16 cellular contexts compared by ENCODE assay signal in genomic region chr22:21849489-21849888, GRCh38. TPM values are rescaled to one million over a fixed set of nuclear protein-coding genes. Genes with fewer than 3 reads are reported as not detected.
A peak's percentile ranks its signal among the peaks of the same experiment; 100 is the strongest.
DNase-seq lines count a peak whose midpoint lies in the region; TF ChIP-seq lines count a peak whose summit lies in the region.
"Had no signal": no experiment of that assay in that cellular context is flagged by ENCODE, and none has a peak within 500 bp of the region (broad histone marks: within the 10 kb centered on the region; RNA-seq: fewer than 3 reads in every experiment).

No MANE protein-coding gene starts in this region.

- intact Hi-C loops in ascending aorta (cut with DNase I), result no loop called here

- peaks cover 7 to 41% of the 10 kb centered on the region in 2 donors for H3K4me1 ChIP-seq in ascending aorta
- H3K4me1 ChIP-seq in cardiac muscle cell (ENCODE audit: low read depth), result peaks cover 4% of the 10 kb centered on the region
- H3K4me1 ChIP-seq in osteoblast (ENCODE audit: insufficient read depth, low read length), result peaks cover 7% of the 10 kb centered on the region

- H3K4me3 ChIP-seq in AG10803 (ENCODE audit: low read length) (no peak overlapping the region), ascending aorta (no peak overlapping the region), cardiac muscle cell (no peak overlapping the region), osteoblast (ENCODE audit: insufficient read depth, low read length) (no peak overlapping the region)

- H3K9me3 ChIP-seq in ascending aorta, result no peaks in the 10 kb centered on the region
- no peaks in the 10 kb centered on the region for H3K9me3 ChIP-seq in cardiac muscle cell (ENCODE audit: low read depth)
- H3K9me3 ChIP-seq in osteoblast (ENCODE audit: low read depth, low read length), result no peaks in the 10 kb centered on the region

- DNase-seq in AG10803 (ENCODE audit: low read depth), result peak; percentile 75
- no peak for DNase-seq in ascending aorta (ENCODE audit: low spot score in 2 of 2)
- DNase-seq in cardiac muscle cell (ENCODE audit: low read depth in 1 of 2, low spot score in 1 of 2), result no peak
- DNase-seq in osteoblast (ENCODE audit: insufficient read length, low spot score, missing footprints), result peak; percentile 76
- DNase-seq in NCI-H510A treated with DMSO at 0.1 percent for 48 hours (lab: John Stamatoyannopoulos, UW), result no peak
- no peak for DNase-seq in NCI-H748 treated with DMSO at 0.1 percent for 48 hours (lab: John Stamatoyannopoulos, UW)
- no peak for DNase-seq in stimulated activated CD4-positive, alpha-beta T cell treated with anti-CD3 and anti-CD28 coated beads, Interleukin-4, amount 100 ng/mL, for 1 hour
- DNase-seq in T-helper 2 cell, result no peak
- DNase-seq: activated CD4-positive, alpha-beta memory T cell treated with anti-CD3 and anti-CD28 coated beads for 36 hours; activated T-cell treated with anti-CD3 and anti-CD28 coated beads, Interleukin-2, amount 50 U/mL, for 72 hours; amniotic stem cell; HCEC 1CT; Kasumi-1; mesendoderm; NCI-H1105 treated with DMSO at 0.1 percent for 48 hours; nephron progenitor cell had no signal

- H3K27me3 ChIP-seq in ascending aorta, result no peaks in the 10 kb centered on the region
- no peaks in the 10 kb centered on the region for H3K27me3 ChIP-seq in cardiac muscle cell
- H3K27me3 ChIP-seq in osteoblast (ENCODE audit: insufficient read depth, low read length), result no peaks in the 10 kb centered on the region

- peak overlapping the region; percentile 75 to 77 for H3K27ac ChIP-seq in ascending aorta
- H3K27ac ChIP-seq in cardiac muscle cell, result peak overlapping the region; percentile 5
- H3K27ac ChIP-seq in osteoblast (ENCODE audit: low read depth, low read length), result no peak overlapping the region

- H4K20me1 ChIP-seq in osteoblast (ENCODE audit: insufficient read depth, low read length), result peaks cover 44% of the 10 kb centered on the region

- H3K4me2 ChIP-seq in osteoblast (ENCODE audit: insufficient read depth, low read length), result no peak overlapping the region

- TF ChIP-seq CTCF in AG10803 (conservative IDR thresholded peaks at IDR 0.05; ENCODE audit: low read length), result no peak
- no peak for TF ChIP-seq CTCF in ascending aorta (IDR thresholded peaks at IDR 0.05)
- TF ChIP-seq CTCF in cardiac muscle cell (IDR thresholded peaks at IDR 0.05; ENCODE audit: low read depth, low read length), result no peak
- no peak for TF ChIP-seq CTCF in osteoblast (IDR thresholded peaks at IDR 0.05; ENCODE audit: extremely low read depth, low read depth, low read length)

- H3K36me3 ChIP-seq in ascending aorta (peaks cover 0 to 3% of the 10 kb centered on the region in 2 donors), cardiac muscle cell (no peaks in the 10 kb centered on the region), osteoblast (ENCODE audit: insufficient read depth, low read length) (no peaks in the 10 kb centered on the region)

- H3K79me2 ChIP-seq in osteoblast (ENCODE audit: insufficient read depth, low read length), result peaks cover 94% of the 10 kb centered on the region

- H2AFZ ChIP-seq in osteoblast (ENCODE audit: low read length), result no peak overlapping the region

RNA-seq across cellular contexts. Expression of gene MAPK1, which starts 18.0 kb away (rescaled TPM):
- total RNA-seq in ascending aorta (43.3 TPM), cardiac muscle cell (32.7 and 73.2 TPM in 2 replicates), osteoblast (46.3 and 61.6 TPM in 2 replicates)
- polyA plus RNA-seq in cardiac muscle cell, result 72.1 and 92.5 TPM in 2 replicates

Comparison
In these comparisons a context has a peak if more than half of its experiments do, and no peak if none do; other contexts are left out.
1. DNase-seq: peak in AG10803 (single experiment) and osteoblast (single experiment); none in ascending aorta (0 of 2), cardiac muscle cell (0 of 2), NCI-H510A treated with DMSO at 0.1 percent for 48 hours (single experiment), NCI-H748 treated with DMSO at 0.1 percent for 48 hours (single experiment), stimulated activated CD4-positive, alpha-beta T cell treated with anti-CD3 and anti-CD28 coated beads, Interleukin-4, amount 100 ng/mL, for 1 hour (single experiment) and T-helper 2 cell (0 of 5).